21 cellular contexts compared by ENCODE assay signal in the genomic region with DNA sequence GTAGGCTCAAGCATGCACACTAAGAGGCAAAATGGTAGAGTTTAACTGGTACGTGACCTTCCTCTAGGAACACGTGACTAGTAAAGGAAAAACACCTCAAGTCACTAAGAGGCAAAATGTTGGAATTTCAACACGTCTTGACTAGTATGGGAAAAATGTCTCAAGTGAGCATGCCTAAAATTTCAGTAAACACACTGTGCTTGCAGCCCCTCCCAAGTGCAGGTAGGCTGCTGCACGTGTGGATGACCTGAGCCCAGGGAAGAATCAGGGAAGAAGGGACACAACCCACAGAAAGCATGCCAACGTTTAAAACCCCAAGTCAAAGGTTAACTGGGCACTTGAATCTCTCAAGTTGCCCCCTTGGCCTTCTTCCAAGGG.
"Had no signal": no experiment of that assay in that cellular context is flagged by ENCODE, and none has a peak within 500 bp of the region (broad histone marks: within the 10 kb centered on the region; RNA-seq: fewer than 3 reads in every experiment).

No MANE protein-coding gene starts in this region.

- H3K27ac Mint-ChIP-seq: dendritic cell treated with granulocyte-macrophage colony-stimulating factor and Interleukin-4, amounts not matched to agents 40 ng/mL and 50 ng/mL, for 4 days; effector memory CD8-positive, alpha-beta T cell; naive thymus-derived CD4-positive, alpha-beta T cell; nephron progenitor cell; type B pancreatic cell had no signal

- DNase-seq: effector memory CD8-positive, alpha-beta T cell; esophagus squamous epithelium; foreskin fibroblast; kidney; left cardiac atrium; mammary epithelial cell; naive thymus-derived CD4-positive, alpha-beta T cell; nephron progenitor cell; psoas muscle; retina; sigmoid colon; stimulated activated CD4-positive, alpha-beta T cell treated with anti-CD3 and anti-CD28 coated beads, Interleukin-2, amount 100 ng/mL, for 24 hours; stimulated activated CD4-positive, alpha-beta T cell treated with anti-CD3 and anti-CD28 coated beads, Interleukin-4, amount 100 ng/mL, for 4 hours; stimulated activated naive CD4-positive, alpha-beta T cell; substantia nigra; uterus had no signal

- H3K36me3 ChIP-seq: esophagus squamous epithelium, sigmoid colon, stomach, thoracic aorta, uterus had no signal

- H3K27me3 Mint-ChIP-seq: dendritic cell treated with granulocyte-macrophage colony-stimulating factor and Interleukin-4, amounts not matched to agents 40 ng/mL and 50 ng/mL, for 4 days; effector memory CD8-positive, alpha-beta T cell; naive thymus-derived CD4-positive, alpha-beta T cell; type B pancreatic cell had no signal

- H3K9me3 ChIP-seq: esophagus squamous epithelium, psoas muscle, sigmoid colon, stomach, thoracic aorta, uterus had no signal

- H3K27ac ChIP-seq: esophagus squamous epithelium, psoas muscle, sigmoid colon, skin epidermis, stomach, thoracic aorta, uterus had no signal

- H3K36me3 Mint-ChIP-seq: naive thymus-derived CD4-positive, alpha-beta T cell; type B pancreatic cell had no signal

- H3K4me1 ChIP-seq: esophagus squamous epithelium, psoas muscle, sigmoid colon, uterus had no signal

- H3K9me3 Mint-ChIP-seq: dendritic cell treated with granulocyte-macrophage colony-stimulating factor and Interleukin-4, amounts not matched to agents 40 ng/mL and 50 ng/mL, for 4 days; nephron progenitor cell had no signal

- H3K4me1 Mint-ChIP-seq: naive thymus-derived CD4-positive, alpha-beta T cell; nephron progenitor cell had no signal

- H3K4me3 Mint-ChIP-seq: dendritic cell treated with granulocyte-macrophage colony-stimulating factor and Interleukin-4, amounts not matched to agents 40 ng/mL and 50 ng/mL, for 4 days; effector memory CD8-positive, alpha-beta T cell; naive thymus-derived CD4-positive, alpha-beta T cell; nephron progenitor cell; type B pancreatic cell had no signal

- H3K4me3 ChIP-seq: esophagus squamous epithelium, psoas muscle, sigmoid colon, skin epidermis, stomach, thoracic aorta, uterus had no signal

- H3K27me3 ChIP-seq: esophagus squamous epithelium, sigmoid colon, stomach, uterus had no signal
